26 cellular contexts compared by ENCODE assay signal in genomic region chr17:74524751-74525725, GRCh38. TPM values are rescaled to one million over a fixed set of nuclear protein-coding genes. Genes with fewer than 3 reads are reported as not detected.
DNase-seq lines count a peak whose midpoint lies in the region; ATAC-seq, FAIRE-seq and TF ChIP-seq lines count a peak whose summit lies in the region.
"Had no signal": no experiment of that assay in that cellular context is flagged by ENCODE, and none has a peak within 500 bp of the region (broad histone marks: within the 10 kb centered on the region; RNA-seq: fewer than 3 reads in every experiment).

No MANE protein-coding gene starts in this region.

- POLR2A ChIA-PET in K562 (lab: Yijun Ruan, JAX), result interaction anchor here (0.6 kb wide), 1 partner anchor 86 kb away, joined by 3 read pairs; no protein-coding TSS in a partner anchor

- FAIRE-seq in K562 (lab: Jason Lieb, UNC) (peak; percentile 77), urothelium cell line (lab: Jason Lieb, UNC) (peak; percentile 92)
- FAIRE-seq: colon, HepG2 had no signal

- WGBS in heart left ventricle, 4 donors, result 81 to 88% (median 83%) methylated on average over 7 to 11 of the region's 11 CpGs
- WGBS in K562 (ENCODE audit: insufficient coverage, low coverage, missing lambda C conversion rate), result 3% methylated on average over 11 of the region's 11 CpGs
- 81 to 82% methylated on average over 11 of the region's 11 CpGs for WGBS in tibial nerve, 2 donors

- H3K4me3 ChIP-seq in right atrium auricular region (no peak overlapping the region), heart left ventricle (no peak overlapping the region), K562 (no peak overlapping the region), tibial nerve (no peak overlapping the region)
- H3K4me3 ChIP-seq: body of pancreas, right lobe of liver had no signal

- H3K27me3 ChIP-seq in right atrium auricular region (no peaks in the 10 kb centered on the region), heart left ventricle (no peaks in the 10 kb centered on the region), K562 (ENCODE audit: control insufficient read depth in 2 of 2, insufficient read depth in 2 of 2, low read length in 2 of 2) (peaks cover 15 to 78% of the 10 kb centered on the region in 2 experiments; a peak in 3 of 5 replicates), tibial nerve (no peaks in the 10 kb centered on the region)
- H3K27me3 ChIP-seq: body of pancreas, right lobe of liver had no signal

- DNase-seq in right atrium auricular region (ENCODE audit: low spot score), result peak; percentile 43
- DNase-seq in heart left ventricle, result no peak
- no peak for DNase-seq in K562 (ENCODE audit: extremely low read depth in 1 of 4, low spot score in 3 of 4)
- peak; percentile 37 for DNase-seq in left lobe of liver (ENCODE audit: low spot score)
- no peak for DNase-seq in urothelium cell line (ENCODE audit: low spot score)
- DNase-seq in tibial nerve (ENCODE audit: low spot score in 2 of 2), result no peak
- no peak for DNase-seq in activated CD4-positive, CD25-positive, alpha-beta regulatory T cell treated with anti-CD3 and anti-CD28 coated beads, Interleukin-2, amount 50 U/mL, for 72 hours
- no peak for DNase-seq in left colon
- DNase-seq: activated gamma-delta T cell; body of pancreas; GDM1; glutamatergic neuron; left cardiac atrium; NCI-H1092 treated with DMSO at 0.1 percent for 48 hours; NCI-H2029 treated with DMSO at 0.1 percent for 48 hours; NCI-H226; NCI-H774; stimulated activated CD8-positive, alpha-beta memory T cell treated with anti-CD3 and anti-CD28 coated beads, Interleukin-4, amount 100 ng/mL, for 48 hours had no signal

- H4K20me1 ChIP-seq in K562 (replicated peaks; ENCODE audit: control insufficient read depth, insufficient read depth, low read length), result no peaks in the 10 kb centered on the region

- TF ChIP-seq CTCF in right atrium auricular region (IDR thresholded peaks at IDR 0.05) (no peak), heart left ventricle (IDR thresholded peaks at IDR 0.05) (no peak), K562 (IDR thresholded peaks at IDR 0.05 in 2 of 3, conservative IDR thresholded peaks at IDR 0.05 in 1 of 3; ENCODE audit: insufficient read depth in 2 of 3, low read depth in 1 of 3, low read length in 3 of 3) (no peak), tibial nerve (IDR thresholded peaks at IDR 0.05) (no peak)

- H3K36me3 ChIP-seq in right atrium auricular region, result no peaks in the 10 kb centered on the region
- H3K36me3 ChIP-seq in heart left ventricle, result no peaks in the 10 kb centered on the region
- no peaks in the 10 kb centered on the region for H3K36me3 ChIP-seq in K562 (ENCODE audit: control insufficient read depth, insufficient read depth, low read length)
- H3K36me3 ChIP-seq in tibial nerve, result no peaks in the 10 kb centered on the region
- H3K36me3 ChIP-seq: right lobe of liver had no signal

- no peaks in the 10 kb centered on the region for H3K9me1 ChIP-seq in K562 (ENCODE audit: control insufficient read depth, insufficient read depth, low read length)

- no peak for TF ChIP-seq RAD21 in K562 (CRISPR knock-in tag; conservative IDR thresholded peaks at IDR 0.05 in 1 of 2, IDR thresholded peaks at IDR 0.05 in 1 of 2)

- TF ChIP-seq EP300 in K562 (IDR thresholded peaks at IDR 0.05; ENCODE audit: low read length) (no peak), tibial nerve (IDR thresholded peaks at IDR 0.05) (no peak)

- in situ Hi-C loops in K562 (cut with MboI), result no loop called here

- H3K9me3 ChIP-seq in right atrium auricular region (no peaks in the 10 kb centered on the region), heart left ventricle (peaks cover 0 to 7% (median 0%) of the 10 kb centered on the region in 12 donors), K562 (replicated peaks; ENCODE audit: control insufficient read depth, insufficient read depth, low read depth, low read length) (no peaks in the 10 kb centered on the region), tibial nerve (peaks cover 0 to 19% (median 0%) of the 10 kb centered on the region in 4 donors)
- H3K9me3 ChIP-seq: body of pancreas, right lobe of liver had no signal

- H3K27ac ChIP-seq in right atrium auricular region (no peak overlapping the region), heart left ventricle (no peak overlapping the region), K562 (ENCODE audit: extremely low read depth, low read depth, low read length) (no peak overlapping the region), tibial nerve (no peak overlapping the region)
- H3K27ac ChIP-seq: body of pancreas, parathyroid adenoma, right lobe of liver had no signal

- intact Hi-C loops in heart left ventricle (cut with DNase I) (no loop called here), K562 (cut with micrococcal nuclease) (no loop called here), left colon (cut with DNase I, micrococcal nuclease) (no loop called here)

- H2AFZ ChIP-seq in K562 (ENCODE audit: low read depth, low read length), result no peak overlapping the region
- H2AFZ ChIP-seq: parathyroid adenoma had no signal

- H3K4me1 ChIP-seq in right atrium auricular region (no peaks in the 10 kb centered on the region), heart left ventricle (peaks cover 0 to 46% (median 0%) of the 10 kb centered on the region in 12 donors), K562 (replicated peaks in 1 of 2; ENCODE audit: control insufficient read depth in 2 of 2, insufficient read depth in 2 of 2, low read length in 2 of 2) (no peaks in the 10 kb centered on the region), tibial nerve (no peaks in the 10 kb centered on the region)
- H3K4me1 ChIP-seq: body of pancreas, parathyroid adenoma, right lobe of liver had no signal

- no peak overlapping the region for H3K9ac ChIP-seq in K562 (ENCODE audit: insufficient read depth in 1 of 2, low read depth in 2 of 2, low read length in 2 of 2)
- H3K9ac ChIP-seq: parathyroid adenoma had no signal

- H3K4me2 ChIP-seq in K562 (ENCODE audit: insufficient read depth, low read length), result no peak overlapping the region

- no peak for TF ChIP-seq POLR2A in heart left ventricle (IDR thresholded peaks at IDR 0.05)
- TF ChIP-seq POLR2A in K562 (conservative IDR thresholded peaks at IDR 0.05), result no peak
- no peak for TF ChIP-seq POLR2A in tibial nerve (IDR thresholded peaks at IDR 0.05)

- CTCF ChIA-PET in K562 (lab: Yijun Ruan, JAX; ENCODE audit: low intra/inter-chr PET ratio), result no interaction called here

- BruUV-seq in K562 (replicated peaks; lab: Mats Ljungman, UMichigan), result no TSS peak

- H3K79me2 ChIP-seq in K562 (ENCODE audit: control insufficient read depth, insufficient read depth, low read length), result no peaks in the 10 kb centered on the region
- H3K79me2 ChIP-seq: parathyroid adenoma had no signal

- no peak for ATAC-seq in heart left ventricle
- ATAC-seq in K562, result no peak
- no peak for ATAC-seq in left lobe of liver
- ATAC-seq in left colon, result no peak
- ATAC-seq: body of pancreas; CD8-positive, alpha-beta T cell; HepG2; left cardiac atrium; naive thymus-derived CD8-positive, alpha-beta T cell; right lobe of liver had no signal

RNA-seq across cellular contexts. Expression of gene CD300LB, which starts 6.2 kb away (rescaled TPM):
- total RNA-seq in right atrium auricular region (under 1 TPM in 1 of 2 donors, not detected in 1; 0.31 TPM), heart left ventricle (1 to 10 TPM in 1 of 9 donors, under 1 TPM in 5, not detected in 3; 0.14 to 2.3 (median 0.21) TPM), K562 (2014; rRNA removed) (not detected in 2 replicates), K562 (2014; rRNA removed; fragmentation: Illumina TruSeq; extraction: Trizol) (not detected in 2 replicates), K562 (2015; rRNA removed; fragmentation: Illumina TruSeq; extraction: Trizol) (not detected in 2 replicates), K562 (2021) (not detected in 2 replicates), left lobe of liver (0.08 TPM), tibial nerve (under 1 TPM in 2 of 4 donors, not detected in 2; 0.21 to 0.44 TPM), left colon (under 1 TPM; 0.12 to 0.25 TPM)
- polyA plus RNA-seq in heart left ventricle (under 1 TPM in 1 of 2 donors, not detected in 1; 0.40 TPM), K562 (2011; rRNA removed) (not detected in 2 replicates), K562 (2014; fragmentation: Illumina TruSeq; extraction: Trizol) (not detected in 2 replicates), K562 (2014; fragmentation: Nextera tagmentation; extraction: Ambion mirVana) (not detected), K562 (2014; rRNA removed) (not detected in 2 replicates)
- not detected in 2 replicates for total RNA-seq in K562 (2011; cell fraction: chromatin; rRNA removed; ENCODE audit: low replicate concordance)
- not detected in 2 replicates for total RNA-seq in K562 (2011; cell fraction: nucleolus; rRNA removed)
- total RNA-seq in K562 (2011; cell fraction: nucleoplasm; rRNA removed), result not detected in 2 replicates
- not detected in 2 replicates for polyA plus RNA-seq in K562 (2011; cell fraction: cytosol; rRNA removed)
- not detected in 2 replicates for polyA plus RNA-seq in K562 (2011; cell fraction: nucleus; rRNA removed)
- polyA plus RNA-seq in K562 (2012), result not detected in 2 replicates
- not detected in 2 replicates for polyA minus RNA-seq in K562 (2011; rRNA and poly(A)+ RNA removed)
- not detected in 2 replicates for polyA minus RNA-seq in K562 (2011; cell fraction: cytosol; rRNA and poly(A)+ RNA removed)
- not detected in 2 replicates for polyA minus RNA-seq in K562 (2011; cell fraction: nucleus; rRNA and poly(A)+ RNA removed)
- total RNA-seq: body of pancreas; CD8-positive, alpha-beta T cell; HepG2; mesothelial cell of epicardium; naive thymus-derived CD8-positive, alpha-beta T cell had no signal
- polyA plus RNA-seq: HepG2 had no signal

RNA-seq across cellular contexts. Expression of gene CD300C, which starts 20.9 kb away (rescaled TPM):
- total RNA-seq in right atrium auricular region (under 1 TPM in 1 of 2 donors, not detected in 1; 0.98 TPM), heart left ventricle (1 to 10 TPM in 2 of 9 donors, under 1 TPM in 4, not detected in 3; 0.31 to 5.0 (median 0.61) TPM), K562 (2014; rRNA removed) (not detected in 2 replicates), K562 (2014; rRNA removed; fragmentation: Illumina TruSeq; extraction: Trizol) (not detected in 2 replicates), K562 (2015; rRNA removed; fragmentation: Illumina TruSeq; extraction: Trizol) (0.23 TPM in 1 of 2 replicates, not detected in the other), K562 (2021) (not detected in 2 replicates), left lobe of liver (0.50 TPM), tibial nerve (1 to 10 TPM in 2 of 4 donors, under 1 TPM in 1, not detected in 1; 0.59 to 1.8 (median 1.7) TPM), left colon (1 to 10 TPM in 1 of 2 donors, under 1 TPM in 1; 0.24 to 1.1 TPM)
- polyA plus RNA-seq in heart left ventricle (under 1 TPM; 0.11 to 0.94 TPM), K562 (2011; rRNA removed) (0.04 TPM in 1 of 2 replicates, not detected in the other), K562 (2014; fragmentation: Illumina TruSeq; extraction: Trizol) (0.07 TPM in 1 of 2 replicates, not detected in the other), K562 (2014; fragmentation: Nextera tagmentation; extraction: Ambion mirVana) (not detected), K562 (2014; rRNA removed) (0.16 TPM in 1 of 2 replicates, not detected in the other)
- total RNA-seq in K562 (2011; cell fraction: chromatin; rRNA removed; ENCODE audit: low replicate concordance), result 0.39 TPM in 1 of 2 replicates, not detected in the other
- 0.33 TPM in 1 of 2 replicates, not detected in the other for total RNA-seq in K562 (2011; cell fraction: nucleolus; rRNA removed)
- not detected in 2 replicates for total RNA-seq in K562 (2011; cell fraction: nucleoplasm; rRNA removed)
- polyA plus RNA-seq in K562 (2011; cell fraction: cytosol; rRNA removed), result 0.03 TPM in 1 of 2 replicates, not detected in the other
- not detected in 2 replicates for polyA plus RNA-seq in K562 (2011; cell fraction: nucleus; rRNA removed)
- 0.09 and 0.24 TPM in 2 replicates for polyA plus RNA-seq in K562 (2012)
- polyA minus RNA-seq in K562 (2011; rRNA and poly(A)+ RNA removed), result not detected in 2 replicates
- not detected in 2 replicates for polyA minus RNA-seq in K562 (2011; cell fraction: cytosol; rRNA and poly(A)+ RNA removed)
- polyA minus RNA-seq in K562 (2011; cell fraction: nucleus; rRNA and poly(A)+ RNA removed), result 0.13 TPM in 1 of 2 replicates, not detected in the other
- total RNA-seq: CD8-positive, alpha-beta T cell; HepG2; mesothelial cell of epicardium; naive thymus-derived CD8-positive, alpha-beta T cell had no signal
- polyA plus RNA-seq: HepG2 had no signal

RNA-seq across cellular contexts. Expression of gene CD300H, which starts 42.3 kb away (rescaled TPM):
- not detected for total RNA-seq in right atrium auricular region
- 1 to 10 TPM in 1 of 9 donors, under 1 TPM in 2, not detected in 6; 0.60 to 1.5 (median 0.77) TPM for total RNA-seq in heart left ventricle
- under 1 TPM in 1 of 2 donors, not detected in 1; 0.30 TPM for polyA plus RNA-seq in heart left ventricle
- not detected in 2 replicates for total RNA-seq in K562 (2011; cell fraction: chromatin; rRNA removed; ENCODE audit: low replicate concordance)
- not detected in 2 replicates for total RNA-seq in K562 (2011; cell fraction: nucleolus; rRNA removed)
- total RNA-seq in K562 (2011; cell fraction: nucleoplasm; rRNA removed), result not detected in 2 replicates
- total RNA-seq in K562 (2014; rRNA removed), result not detected in 2 replicates
- total RNA-seq in K562 (2014; rRNA removed; fragmentation: Illumina TruSeq; extraction: Trizol), result not detected in 2 replicates
- total RNA-seq in K562 (2015; rRNA removed; fragmentation: Illumina TruSeq; extraction: Trizol), result not detected in 2 replicates
- not detected in 2 replicates for total RNA-seq in K562 (2021)
- polyA plus RNA-seq in K562 (2011; rRNA removed), result not detected in 2 replicates
- polyA plus RNA-seq in K562 (2011; cell fraction: cytosol; rRNA removed), result not detected in 2 replicates
- polyA plus RNA-seq in K562 (2011; cell fraction: nucleus; rRNA removed), result not detected in 2 replicates
- polyA plus RNA-seq in K562 (2012), result not detected in 2 replicates
- polyA plus RNA-seq in K562 (2014; fragmentation: Illumina TruSeq; extraction: Trizol), result not detected in 2 replicates
- not detected for polyA plus RNA-seq in K562 (2014; fragmentation: Nextera tagmentation; extraction: Ambion mirVana)
- not detected in 2 replicates for polyA plus RNA-seq in K562 (2014; rRNA removed)
- not detected in 2 replicates for polyA minus RNA-seq in K562 (2011; rRNA and poly(A)+ RNA removed)
- not detected in 2 replicates for polyA minus RNA-seq in K562 (2011; cell fraction: cytosol; rRNA and poly(A)+ RNA removed)
- not detected in 2 replicates for polyA minus RNA-seq in K562 (2011; cell fraction: nucleus; rRNA and poly(A)+ RNA removed)
- total RNA-seq in left lobe of liver, result not detected
- total RNA-seq in tibial nerve, result not detected
- not detected for total RNA-seq in left colon
- total RNA-seq: body of pancreas; CD8-positive, alpha-beta T cell; HepG2; left cardiac atrium; mesothelial cell of epicardium; naive thymus-derived CD8-positive, alpha-beta T cell; subcutaneous adipose tissue had no signal
- polyA plus RNA-seq: HepG2; naive thymus-derived CD8-positive, alpha-beta T cell had no signal

RNA-seq across cellular contexts. Expression of gene CD300A, which starts 58.6 kb away (rescaled TPM):
- total RNA-seq in right atrium auricular region (1 to 10 TPM; 2.0 to 7.8 TPM), heart left ventricle (10 to 100 TPM in 1 of 9 donors, 1 to 10 TPM in 6, under 1 TPM in 2; 0.64 to 23.2 (median 1.8) TPM), K562 (2014; rRNA removed) (0.23 and 0.49 TPM in 2 replicates), K562 (2014; rRNA removed; fragmentation: Illumina TruSeq; extraction: Trizol) (0.22 and 0.29 TPM in 2 replicates), K562 (2015; rRNA removed; fragmentation: Illumina TruSeq; extraction: Trizol) (0.76 and 0.79 TPM in 2 replicates), K562 (2021) (0.36 and 0.44 TPM in 2 replicates), left lobe of liver (3.8 TPM), tibial nerve (10 to 100 TPM in 2 of 4 donors, 1 to 10 TPM in 2; 6.8 to 12.6 (median 9.8) TPM), left colon (1 to 10 TPM; 1.8 to 7.9 TPM)
- polyA plus RNA-seq in heart left ventricle (1 to 10 TPM in 1 of 2 donors, under 1 TPM in 1; 0.72 to 1.5 TPM), K562 (2011; rRNA removed) (1.7 and 19.7 TPM in 2 replicates), K562 (2014; fragmentation: Illumina TruSeq; extraction: Trizol) (0.39 and 0.50 TPM in 2 replicates), K562 (2014; fragmentation: Nextera tagmentation; extraction: Ambion mirVana) (under 1 TPM in 1 of 2 experiments, not detected in 1; 0.21 TPM), K562 (2014; rRNA removed) (0.26 and 0.50 TPM in 2 replicates)
- total RNA-seq in K562 (2011; cell fraction: chromatin; rRNA removed; ENCODE audit: low replicate concordance), result 0.51 and 0.56 TPM in 2 replicates
- total RNA-seq in K562 (2011; cell fraction: nucleolus; rRNA removed), result 0.39 and 0.67 TPM in 2 replicates
- total RNA-seq in K562 (2011; cell fraction: nucleoplasm; rRNA removed), result 0.44 and 0.92 TPM in 2 replicates
- 1.4 and 20.9 TPM in 2 replicates for polyA plus RNA-seq in K562 (2011; cell fraction: cytosol; rRNA removed)
- 1.1 and 15.8 TPM in 2 replicates for polyA plus RNA-seq in K562 (2011; cell fraction: nucleus; rRNA removed)
- 2.3 and 9.5 TPM in 2 replicates for polyA plus RNA-seq in K562 (2012)
- 0.60 and 6.1 TPM in 2 replicates for polyA minus RNA-seq in K562 (2011; rRNA and poly(A)+ RNA removed)
- polyA minus RNA-seq in K562 (2011; cell fraction: cytosol; rRNA and poly(A)+ RNA removed), result 5.7 TPM in 1 of 2 replicates, not detected in the other
- polyA minus RNA-seq in K562 (2011; cell fraction: nucleus; rRNA and poly(A)+ RNA removed), result 5.3 TPM in 1 of 2 replicates, not detected in the other
- total RNA-seq: HepG2, mesothelial cell of epicardium had no signal
- polyA plus RNA-seq: HepG2 had no signal

Comparison
In these comparisons a context has a peak if more than half of its experiments do, and no peak if none do; other contexts are left out.
1. DNase-seq: peak in right atrium auricular region (single experiment) and left lobe of liver (single experiment); none in heart left ventricle (0 of 5), K562 (0 of 4), urothelium cell line (single experiment), tibial nerve (0 of 2), activated CD4-positive, CD25-positive, alpha-beta regulatory T cell treated with anti-CD3 and anti-CD28 coated beads, Interleukin-2, amount 50 U/mL, for 72 hours (single experiment) and left colon (0 of 2).